ENCODE assay signal across 20 cellular contexts in the genomic region with DNA sequence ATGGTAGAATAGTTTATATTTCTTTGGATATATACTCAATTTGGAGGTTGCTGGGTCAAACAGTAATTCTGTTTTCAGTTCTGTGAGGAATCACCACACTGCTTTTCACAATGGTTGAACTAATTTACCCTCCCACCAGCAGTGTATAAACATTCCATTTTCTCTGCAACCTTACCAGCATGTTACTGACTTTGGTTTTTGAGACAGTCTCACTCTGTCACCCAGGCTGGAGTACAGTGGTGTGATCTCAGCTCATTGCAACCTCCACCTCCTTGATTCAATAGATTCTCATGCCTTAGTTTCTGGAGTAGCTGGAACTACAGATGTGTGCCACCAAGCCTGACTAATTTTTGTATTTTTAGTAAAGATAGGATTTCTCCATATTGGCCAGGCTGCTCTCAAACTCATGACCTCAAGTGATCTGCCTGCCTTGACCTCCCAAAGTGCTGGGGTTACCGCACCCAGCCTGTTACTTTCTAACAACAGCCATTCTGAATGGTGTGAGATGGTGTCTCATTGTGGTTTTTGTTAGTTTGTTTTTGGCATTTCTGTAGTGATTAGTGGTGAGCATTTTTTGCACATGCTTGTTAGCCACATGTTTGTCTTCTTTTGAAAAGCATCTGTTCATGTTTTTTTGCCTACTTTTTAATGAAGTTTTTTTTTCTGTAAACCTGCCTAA. TPM values are rescaled to one million over a fixed set of nuclear protein-coding genes. Genes with fewer than 3 reads are reported as not detected.
DNase-seq lines count a peak whose midpoint lies in the region; TF ChIP-seq lines count a peak whose summit lies in the region.
"Had no signal": no experiment of that assay in that cellular context is flagged by ENCODE, and none has a peak within 500 bp of the region (broad histone marks: within the 10 kb centered on the region; RNA-seq: fewer than 3 reads in every experiment).

No MANE protein-coding gene starts in this region.

- peaks cover 70% of the 10 kb centered on the region for H3K36me3 Mint-ChIP-seq in T-helper 2 cell treated with Interferon-gamma antibody and Interleukin-4, amounts not matched to agents 5 μg/mL and 100 μg/mL, for 36 hours (ENCODE audit: low read depth)
- peaks cover 95% of the 10 kb centered on the region for H3K36me3 Mint-ChIP-seq in nephron progenitor cell (ENCODE audit: low read depth)
- peaks cover 49% of the 10 kb centered on the region for H3K36me3 Mint-ChIP-seq in HFFc6 (ENCODE audit: low read depth)
- peaks cover 14% of the 10 kb centered on the region for H3K36me3 Mint-ChIP-seq in endothelial cell (ENCODE audit: low read depth, unreplicated experiment)

- DNase-seq in T-helper 2 cell treated with Interferon-gamma antibody and Interleukin-4, amounts not matched to agents 5 μg/mL and 100 μg/mL, for 36 hours (ENCODE audit: low spot score): no peak
- DNase-seq in T-helper 2 cell (no peak), fibroblast of villous mesenchyme (ENCODE audit: low read depth) (peak; percentile 42), nephron progenitor cell (no peak), HFFc6 (no peak), endothelial cell (ENCODE audit: low spot score) (no peak), NCI-H345 (lab: John Stamatoyannopoulos, UW) (no peak)
- no peak for DNase-seq in activated effector memory CD4-positive, alpha-beta T cell treated with Interleukin-2 at 50 U/mL for 16 hours
- DNase-seq: DMS 273 treated with DMSO at 0.1 percent for 48 hours, DND-41, H9, KBM-7, MV-4-11, NCI-H187 treated with DMSO at 0.1 percent for 48 hours, NCI-H2227 treated with DMSO at 0.1 percent for 48 hours, NCI-H524, PC-3, RPMI8226, SHP77 treated with DMSO at 0.1 percent for 48 hours had no signal

- no peaks in the 10 kb centered on the region for H3K27me3 Mint-ChIP-seq in T-helper 2 cell treated with Interferon-gamma antibody and Interleukin-4, amounts not matched to agents 5 μg/mL and 100 μg/mL, for 36 hours (ENCODE audit: low read depth)
- H3K27me3 Mint-ChIP-seq in nephron progenitor cell (ENCODE audit: low read depth, poor library complexity) (no peaks in the 10 kb centered on the region), HFFc6 (ENCODE audit: insufficient read depth) (no peaks in the 10 kb centered on the region), endothelial cell (ENCODE audit: unreplicated experiment) (peaks cover 3% of the 10 kb centered on the region)
- H3K27me3 Mint-ChIP-seq: B cell had no signal

- peaks cover 5% of the 10 kb centered on the region for H3K4me1 Mint-ChIP-seq in T-helper 2 cell treated with Interferon-gamma antibody and Interleukin-4, amounts not matched to agents 5 μg/mL and 100 μg/mL, for 36 hours (ENCODE audit: low read depth)
- H3K4me1 Mint-ChIP-seq in nephron progenitor cell (peaks cover 8% of the 10 kb centered on the region), HFFc6 (ENCODE audit: low read depth) (peaks cover 17% of the 10 kb centered on the region), endothelial cell (ENCODE audit: unreplicated experiment) (peaks cover 5% of the 10 kb centered on the region)
- H3K4me1 Mint-ChIP-seq: B cell had no signal

- H3K4me3 Mint-ChIP-seq in T-helper 2 cell treated with Interferon-gamma antibody and Interleukin-4, amounts not matched to agents 5 μg/mL and 100 μg/mL, for 36 hours: no peak overlapping the region
- H3K4me3 Mint-ChIP-seq in nephron progenitor cell (no peak overlapping the region), HFFc6 (no peak overlapping the region), endothelial cell (ENCODE audit: unreplicated experiment) (no peak overlapping the region)
- H3K4me3 Mint-ChIP-seq: B cell, H9 had no signal

- H3K27ac Mint-ChIP-seq in T-helper 2 cell treated with Interferon-gamma antibody and Interleukin-4, amounts not matched to agents 5 μg/mL and 100 μg/mL, for 36 hours: peak overlapping the region; percentile 45
- peak overlapping the region; percentile 71 for H3K27ac Mint-ChIP-seq in nephron progenitor cell
- H3K27ac Mint-ChIP-seq in HFFc6: no peak overlapping the region
- H3K27ac Mint-ChIP-seq in endothelial cell (ENCODE audit: unreplicated experiment): no peak overlapping the region
- H3K27ac Mint-ChIP-seq: B cell had no signal

- no peak overlapping the region for H3K4me3 ChIP-seq in fibroblast of villous mesenchyme (ENCODE audit: low read depth, low read length)

- peaks cover 15% of the 10 kb centered on the region for H3K9me3 Mint-ChIP-seq in T-helper 2 cell treated with Interferon-gamma antibody and Interleukin-4, amounts not matched to agents 5 μg/mL and 100 μg/mL, for 36 hours
- peaks cover 26% of the 10 kb centered on the region for H3K9me3 Mint-ChIP-seq in nephron progenitor cell
- H3K9me3 Mint-ChIP-seq in HFFc6: no peaks in the 10 kb centered on the region
- peaks cover 7% of the 10 kb centered on the region for H3K9me3 Mint-ChIP-seq in endothelial cell (ENCODE audit: unreplicated experiment)
- H3K9me3 Mint-ChIP-seq: H9 had no signal

- TF ChIP-seq CTCF in fibroblast of villous mesenchyme (IDR thresholded peaks at IDR 0.05; ENCODE audit: insufficient read depth, low read depth, low read length) (no peak), nephron progenitor cell (IDR thresholded peaks at IDR 0.05) (no peak), HFFc6 (IDR thresholded peaks at IDR 0.05) (no peak), endothelial cell (IDR thresholded peaks at IDR 0.05; ENCODE audit: unreplicated experiment) (no peak)

RNA-seq across cellular contexts. Expression of a gene that starts 12.5 kb away (rescaled TPM):
- total RNA-seq in fibroblast of villous mesenchyme: 8.4 and 13.8 TPM in 2 replicates
- total RNA-seq in HFFc6 (2021; fragmentation: NEBNext Ultra II Directional; extraction: Animal tissue kit (Norgen Biotek cat#: 25700)): 10 to 100 TPM in 1 of 6 experiments, 1 to 10 TPM in 5; 5.4 to 10.8 (median 8.6) TPM
- total RNA-seq in endothelial cell (ENCODE audit: unreplicated experiment): 16.8 TPM

RNA-seq across cellular contexts. Expression of a gene that starts 47.4 kb away (rescaled TPM):
- 7.1 and 9.9 TPM in 2 replicates for total RNA-seq in fibroblast of villous mesenchyme
- total RNA-seq in HFFc6 (2021; fragmentation: NEBNext Ultra II Directional; extraction: Animal tissue kit (Norgen Biotek cat#: 25700)): 1 to 10 TPM; 4.0 to 6.8 (median 5.4) TPM
- total RNA-seq in endothelial cell (ENCODE audit: unreplicated experiment): 20.1 TPM

Comparison
In these comparisons a context has a peak if more than half of its experiments do, and no peak if none do; other contexts are left out.
1. H3K27ac Mint-ChIP-seq: peak in T-helper 2 cell treated with Interferon-gamma antibody and Interleukin-4, amounts not matched to agents 5 μg/mL and 100 μg/mL, for 36 hours (single experiment) and nephron progenitor cell (single experiment); none in HFFc6 (single experiment) and endothelial cell (single experiment).